12 cellular contexts compared by ENCODE assay signal in the genomic region with DNA sequence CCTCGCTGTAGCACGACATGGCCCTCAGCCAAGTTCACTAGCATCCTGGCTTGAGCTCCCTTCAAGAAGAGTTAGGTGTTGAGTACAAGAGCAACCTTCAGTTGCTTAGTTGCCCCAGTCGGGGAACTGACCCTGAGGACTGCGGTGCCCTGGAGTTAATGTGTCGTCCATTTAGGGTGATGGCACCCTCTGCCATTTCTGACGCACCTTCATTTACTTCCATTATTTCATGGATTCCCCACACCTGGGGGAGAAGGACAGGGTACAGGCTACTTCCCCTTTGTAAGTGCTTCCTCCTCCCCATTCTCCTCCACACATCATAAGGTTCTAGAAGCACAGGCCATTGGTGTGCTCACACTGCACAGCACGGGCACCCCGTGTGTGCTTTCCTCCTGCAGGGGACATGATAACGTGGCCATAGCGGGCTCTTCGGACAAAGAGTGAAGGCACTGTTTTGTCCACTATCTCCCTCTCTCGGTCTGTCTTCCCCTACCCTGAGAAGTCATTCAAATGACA. TPM values are rescaled to one million over a fixed set of nuclear protein-coding genes. Genes with fewer than 3 reads are reported as not detected.
DNase-seq lines count a peak whose midpoint lies in the region; ATAC-seq and TF ChIP-seq lines count a peak whose summit lies in the region.
"Had no signal": no experiment of that assay in that cellular context is flagged by ENCODE, and none has a peak within 500 bp of the region (broad histone marks: within the 10 kb centered on the region; RNA-seq: fewer than 3 reads in every experiment).

No MANE protein-coding gene starts in this region.

- H3K9me3 ChIP-seq in T-helper 17 cell (ENCODE audit: control insufficient read depth, low read length, poor library complexity, severe bottlenecking) = no peaks in the 10 kb centered on the region

- peak; percentile 27 for DNase-seq in GM10266 (ENCODE audit: extremely low spot score)
- no peak for DNase-seq in T-helper 17 cell
- DNase-seq in naive thymus-derived CD8-positive, alpha-beta T cell = no peak
- no peak for DNase-seq in mucosa of gallbladder (ENCODE audit: low spot score)
- no peak for DNase-seq in activated CD4-positive, CD25-positive, alpha-beta regulatory T cell treated with anti-CD3 and anti-CD28 coated beads, Interleukin-2, amount 50 U/mL, for 72 hours
- no peak for DNase-seq in NCI-H748 (lab: John Stamatoyannopoulos, UW; ENCODE audit: unreplicated experiment)
- DNase-seq: activated T-cell treated with anti-CD3 and anti-CD28 coated beads, Interleukin-2, amount 50 U/mL, for 24 hours; foreskin fibroblast had no signal

- peaks cover 2% of the 10 kb centered on the region for H3K27me3 Mint-ChIP-seq in T-helper 17 cell
- peaks cover 4 to 33% (median 21%) of the 10 kb centered on the region in 5 donors for H3K27me3 Mint-ChIP-seq in naive thymus-derived CD8-positive, alpha-beta T cell

- H3K9me3 Mint-ChIP-seq in naive thymus-derived CD8-positive, alpha-beta T cell = no peaks in the 10 kb centered on the region
- H3K9me3 Mint-ChIP-seq: activated T-cell treated with anti-CD3 and anti-CD28 coated beads, Interleukin-2, amount 50 U/mL, for 24 hours had no signal

- ATAC-seq in HG02885 (IDR thresholded peaks at IDR 0.05; ENCODE audit: poor library complexity, unreplicated experiment) (peak; percentile 25), T-helper 17 cell (peak; percentile 33), HG03442 (IDR thresholded peaks at IDR 0.05; ENCODE audit: unreplicated experiment) (no peak)
- ATAC-seq in naive thymus-derived CD8-positive, alpha-beta T cell = no peak
- ATAC-seq: left lobe of liver, sciatic nerve had no signal

- peak overlapping the region; percentile 97 for H3K4me3 Mint-ChIP-seq in T-helper 17 cell
- H3K4me3 Mint-ChIP-seq in naive thymus-derived CD8-positive, alpha-beta T cell = peak overlapping the region in 9 of 10 donors; percentile 22 to 91 (median 61)
- H3K4me3 Mint-ChIP-seq: activated T-cell treated with anti-CD3 and anti-CD28 coated beads, Interleukin-2, amount 50 U/mL, for 24 hours had no signal

- H3K36me3 Mint-ChIP-seq in T-helper 17 cell (ENCODE audit: low read depth) = peaks cover 6% of the 10 kb centered on the region
- no peaks in the 10 kb centered on the region for H3K36me3 Mint-ChIP-seq in naive thymus-derived CD8-positive, alpha-beta T cell

- TF ChIP-seq CTCF in GM10266 (IDR thresholded peaks at IDR 0.05; ENCODE audit: control insufficient read depth, insufficient read depth, low read depth, missing control alignments) = no peak

- H3K4me1 Mint-ChIP-seq in T-helper 17 cell = peaks cover 37% of the 10 kb centered on the region
- peaks cover 9 to 67% (median 22%) of the 10 kb centered on the region in 4 donors for H3K4me1 Mint-ChIP-seq in naive thymus-derived CD8-positive, alpha-beta T cell

- POLR2A ChIA-PET in naive thymus-derived CD8-positive, alpha-beta T cell (lab: Charles Lee) = interaction anchor here (1.2 kb wide), 1 partner anchor 217 kb away, joined by 3 read pairs; no protein-coding TSS in a partner anchor

- H3K27ac Mint-ChIP-seq in T-helper 17 cell = peak overlapping the region; percentile 29
- peak overlapping the region in 4 of 10 donors; percentile 3 to 75 (median 44) for H3K27ac Mint-ChIP-seq in naive thymus-derived CD8-positive, alpha-beta T cell
- H3K27ac Mint-ChIP-seq: activated T-cell treated with anti-CD3 and anti-CD28 coated beads, Interleukin-2, amount 50 U/mL, for 24 hours had no signal

RNA-seq across cellular contexts. Expression of a gene that starts 1.8 kb away (rescaled TPM):
- total RNA-seq in T-helper 17 cell (10 to 100 TPM; 19.8 to 66.6 TPM), mucosa of gallbladder (25.8 TPM)
- total RNA-seq in naive thymus-derived CD8-positive, alpha-beta T cell = 10 to 100 TPM; 11.2 to 12.7 TPM
- 1 to 10 TPM in 1 of 3 donors, under 1 TPM in 2; 0.29 to 1.8 (median 0.31) TPM for polyA plus RNA-seq in naive thymus-derived CD8-positive, alpha-beta T cell

Comparison
In these comparisons a context has a peak if more than half of its experiments do, and no peak if none do; other contexts are left out.
1. ATAC-seq: peak in HG02885 (single experiment) and T-helper 17 cell (single experiment); none in naive thymus-derived CD8-positive, alpha-beta T cell (0 of 2) and HG03442 (single experiment).